Comparison of ENCODE assay signal across 9 cellular contexts in the genomic region with DNA sequence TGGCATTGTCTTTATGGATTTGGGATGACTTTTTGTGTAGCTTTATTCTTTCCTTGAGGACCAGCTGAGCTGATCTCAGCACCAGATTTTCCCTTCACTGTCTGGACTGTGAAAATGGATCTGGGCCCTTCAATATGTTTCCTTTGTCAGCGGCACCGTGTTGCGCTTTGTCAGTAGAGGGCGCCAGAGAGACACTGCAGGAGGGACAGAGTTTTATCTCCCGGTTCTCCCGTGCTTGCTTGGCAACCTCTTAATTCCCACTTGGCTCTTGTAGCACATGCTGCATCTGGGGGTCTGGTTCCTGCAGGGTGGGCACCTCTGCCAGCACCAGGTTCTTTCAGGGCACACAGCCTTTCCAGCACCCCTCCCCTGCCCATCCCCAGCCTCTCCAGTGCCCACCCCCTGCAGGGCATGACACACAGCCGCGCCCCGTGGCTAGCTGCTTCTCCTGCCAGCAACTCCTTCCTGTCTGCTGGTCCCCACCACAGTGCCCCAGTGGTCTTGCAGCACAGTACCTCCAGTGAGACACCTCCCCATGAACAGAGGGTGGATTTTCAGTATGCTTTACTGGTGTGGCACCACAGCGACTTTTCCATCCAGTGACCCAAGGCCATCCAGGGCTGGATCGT. TPM values are rescaled to one million over a fixed set of nuclear protein-coding genes. Genes with fewer than 3 reads are reported as not detected.
DNase-seq lines count a peak whose midpoint lies in the region; ATAC-seq, FAIRE-seq and TF ChIP-seq lines count a peak whose summit lies in the region.
"Had no signal": no experiment of that assay in that cellular context is flagged by ENCODE, and none has a peak within 500 bp of the region (broad histone marks: within the 10 kb centered on the region; RNA-seq: fewer than 3 reads in every experiment).

No MANE protein-coding gene starts in this region.

- no peak overlapping the region for H3K27ac Mint-ChIP-seq in type B pancreatic cell

- no peaks in the 10 kb centered on the region for H3K36me3 Mint-ChIP-seq in type B pancreatic cell

- DNase-seq in stimulated activated CD4-positive, alpha-beta T cell treated with anti-CD3 and anti-CD28 coated beads, Interleukin-15, amount 100 ng/mL, for 24 hours = peak; percentile 58
- no peak for DNase-seq in stimulated activated CD4-positive, alpha-beta T cell treated with anti-CD3 and anti-CD28 coated beads, Interleukin-12 subunit alpha, Interleukin-12 subunit beta, amount 100 ng/mL, for 4 hours
- peak; percentile 29 for DNase-seq in NCI-H2171 treated with DMSO at 0.1 percent for 48 hours (lab: John Stamatoyannopoulos, UW)
- DNase-seq in coronary artery (ENCODE audit: low spot score) = peak; percentile 63
- no peak for DNase-seq in type B pancreatic cell (ENCODE audit: extremely low spot score, unreplicated experiment)
- no peak for DNase-seq in GM19239 (ENCODE audit: insufficient read length, low spot score)

- FAIRE-seq in GM19239 (lab: Jason Lieb, UNC) = no peak

- H3K4me3 ChIP-seq in coronary artery = no peak overlapping the region
- H3K4me3 ChIP-seq: Peyer's patch had no signal

- peaks cover 6% of the 10 kb centered on the region for H3K27me3 Mint-ChIP-seq in type B pancreatic cell

- no peak for TF ChIP-seq CTCF in coronary artery (IDR thresholded peaks at IDR 0.05)
- TF ChIP-seq CTCF in type B pancreatic cell (conservative IDR thresholded peaks at IDR 0.05) = peak; percentile 55

- peaks cover 4% of the 10 kb centered on the region for H3K9me3 Mint-ChIP-seq in type B pancreatic cell

- H3K4me1 Mint-ChIP-seq in type B pancreatic cell (ENCODE audit: unreplicated experiment) = no peaks in the 10 kb centered on the region

- ATAC-seq in GM18868 (IDR thresholded peaks at IDR 0.05; ENCODE audit: unreplicated experiment) (no peak), HG03432 (IDR thresholded peaks at IDR 0.05; ENCODE audit: unreplicated experiment) (no peak)

- H3K4me3 Mint-ChIP-seq in type B pancreatic cell = no peak overlapping the region

- no peak overlapping the region for H3K27ac ChIP-seq in coronary artery
- H3K27ac ChIP-seq: Peyer's patch had no signal

RNA-seq across cellular contexts. Expression of a gene that starts 19.6 kb away (rescaled TPM):
- not detected in 2 replicates for total RNA-seq in type B pancreatic cell (ENCODE audit: low replicate concordance)
- total RNA-seq: Peyer's patch had no signal

Comparison
In these comparisons a context has a peak if more than half of its experiments do, and no peak if none do; other contexts are left out.
1. DNase-seq: peak in stimulated activated CD4-positive, alpha-beta T cell treated with anti-CD3 and anti-CD28 coated beads, Interleukin-15, amount 100 ng/mL, for 24 hours (single experiment), NCI-H2171 treated with DMSO at 0.1 percent for 48 hours (single experiment) and coronary artery (single experiment); none in stimulated activated CD4-positive, alpha-beta T cell treated with anti-CD3 and anti-CD28 coated beads, Interleukin-12 subunit alpha, Interleukin-12 subunit beta, amount 100 ng/mL, for 4 hours (single experiment), type B pancreatic cell (single experiment) and GM19239 (single experiment).